Comparison of ENCODE assay signal across 17 cellular contexts in genomic region chr20:49785149-49785850, GRCh38. TPM values are rescaled to one million over a fixed set of nuclear protein-coding genes. Genes with fewer than 3 reads are reported as not detected.
DNase-seq lines count a peak whose midpoint lies in the region; ATAC-seq and TF ChIP-seq lines count a peak whose summit lies in the region.
"Had no signal": no experiment of that assay in that cellular context is flagged by ENCODE, and none has a peak within 500 bp of the region (broad histone marks: within the 10 kb centered on the region; RNA-seq: fewer than 3 reads in every experiment).

No MANE protein-coding gene starts in this region.

- POLR2A ChIA-PET in CD8-positive, alpha-beta memory T cell (lab: Charles Lee) = no interaction called here
- POLR2A ChIA-PET in naive thymus-derived CD4-positive, alpha-beta T cell (lab: Charles Lee) = no interaction called here

- H3K27ac ChIP-seq in CD8-positive, alpha-beta memory T cell (ENCODE audit: low read depth, low read length) = peak overlapping the region; percentile 1
- no peak overlapping the region for H3K27ac ChIP-seq in mesendoderm (ENCODE audit: low read depth, low read length)
- H3K27ac ChIP-seq in aorta (ENCODE audit: low read depth in 1 of 2, low read length in 2 of 2) = no peak overlapping the region
- H3K27ac ChIP-seq in naive thymus-derived CD4-positive, alpha-beta T cell (ENCODE audit: low read depth, low read length) = no peak overlapping the region
- H3K27ac ChIP-seq: vagina had no signal

- H2BK120ac ChIP-seq in mesendoderm (ENCODE audit: low read depth, low read length) = no peak overlapping the region

- H3K4me1 Mint-ChIP-seq in CD8-positive, alpha-beta memory T cell = peaks cover 0 to 7% (median 4%) of the 10 kb centered on the region in 3 donors
- H3K4me1 Mint-ChIP-seq in IgD-negative memory B cell = peaks cover 18 to 26% (median 19%) of the 10 kb centered on the region in 3 donors
- H3K4me1 Mint-ChIP-seq in naive thymus-derived CD4-positive, alpha-beta T cell = peaks cover 0 to 20% (median 6%) of the 10 kb centered on the region in 7 donors

- no peak overlapping the region for H4K8ac ChIP-seq in mesendoderm (ENCODE audit: low read depth, low read length)

- H3K27ac Mint-ChIP-seq in CD8-positive, alpha-beta memory T cell = no peak overlapping the region
- peak overlapping the region; percentile 53 to 74 (median 74) for H3K27ac Mint-ChIP-seq in IgD-negative memory B cell
- H3K27ac Mint-ChIP-seq in naive thymus-derived CD4-positive, alpha-beta T cell = no peak overlapping the region
- H3K27ac Mint-ChIP-seq: activated CD4-positive, alpha-beta memory T cell treated with anti-CD3 and anti-CD28 coated beads, Interleukin-2, amount 10 ng/mL, durations not matched to agents 7 days and 5 days; activated T-helper 2 cell treated with anti-CD3 and anti-CD28 coated beads, Interferon-gamma antibody, Interleukin-2, Interleukin-4, amounts not matched to agents 10 μg/mL and 5 μg/mL and 100 μg/mL, durations not matched to agents 14 hours and 24 hours and 36 hours had no signal

- H3K9ac ChIP-seq in mesendoderm (ENCODE audit: low read length) = no peak overlapping the region

- H3K23ac ChIP-seq in mesendoderm (ENCODE audit: low read length) = peak overlapping the region; percentile 9

- CTCF ChIA-PET in CD8-positive, alpha-beta memory T cell (lab: Charles Lee) = no interaction called here
- CTCF ChIA-PET in naive thymus-derived CD4-positive, alpha-beta T cell (lab: Charles Lee) = no interaction called here

- no CpG with 5 or more reads among the region's 15 CpGs for WGBS in mesendoderm (ENCODE audit: extremely low coverage, insufficient coverage, low lambda C conversion rate)
- 87 to 90% methylated on average over 15 of the region's 15 CpGs for WGBS in aorta, 2 donors

- ATAC-seq in GM19438 (IDR thresholded peaks at IDR 0.05; ENCODE audit: low read depth, unreplicated experiment) (peak; percentile 36), aorta (ENCODE audit: low FRiP score) (no peak), GM18505 (IDR thresholded peaks at IDR 0.05; ENCODE audit: unreplicated experiment) (no peak)
- ATAC-seq in naive thymus-derived CD4-positive, alpha-beta T cell = no peak

- no peaks in the 10 kb centered on the region for H3K36me3 ChIP-seq in CD8-positive, alpha-beta memory T cell (ENCODE audit: insufficient read depth, low read length)
- H3K36me3 ChIP-seq in mesendoderm (ENCODE audit: control insufficient read depth, insufficient read depth, low read length) (no peaks in the 10 kb centered on the region), aorta (ENCODE audit: control insufficient read depth in 1 of 2, insufficient read depth in 2 of 2, low read length in 1 of 2) (no peaks in the 10 kb centered on the region)
- no peaks in the 10 kb centered on the region for H3K36me3 ChIP-seq in naive thymus-derived CD4-positive, alpha-beta T cell (ENCODE audit: control insufficient read depth in 2 of 3, insufficient read depth in 3 of 3, low read length in 3 of 3)
- H3K36me3 ChIP-seq: left lung, vagina had no signal

- TF ChIP-seq POLR2A in GM18505 (IDR thresholded peaks at IDR 0.05; ENCODE audit: borderline replicate concordance, extremely low read depth, insufficient read depth, insufficient read length) = no peak

- DNase-seq in CD8-positive, alpha-beta memory T cell = no peak
- DNase-seq in mesendoderm (no peak), aorta (no peak), SKM-1 treated with dmso at 0.1 percent for 144 hours (lab: John Stamatoyannopoulos, UW; ENCODE audit: unreplicated experiment) (no peak)
- DNase-seq in naive thymus-derived CD4-positive, alpha-beta T cell = no peak
- DNase-seq: activated CD4-positive, alpha-beta memory T cell treated with anti-CD3 and anti-CD28 coated beads, Interleukin-2, amount 10 ng/mL, durations not matched to agents 7 days and 5 days; amniotic stem cell; Calu3; HCEC 1CT; NCI-H146; NCI-H446 had no signal

- H3K27me3 Mint-ChIP-seq in CD8-positive, alpha-beta memory T cell = peaks cover 0 to 1% of the 10 kb centered on the region in 2 donors
- H3K27me3 Mint-ChIP-seq in IgD-negative memory B cell = no peaks in the 10 kb centered on the region
- H3K27me3 Mint-ChIP-seq in naive thymus-derived CD4-positive, alpha-beta T cell = peaks cover 0 to 22% (median 0%) of the 10 kb centered on the region in 5 donors

- H3K79me1 ChIP-seq in mesendoderm (ENCODE audit: low read length) = no peaks in the 10 kb centered on the region

- no peaks in the 10 kb centered on the region for H3K9me3 Mint-ChIP-seq in CD8-positive, alpha-beta memory T cell
- H3K9me3 Mint-ChIP-seq in IgD-negative memory B cell = no peaks in the 10 kb centered on the region
- H3K9me3 Mint-ChIP-seq in naive thymus-derived CD4-positive, alpha-beta T cell = peaks cover 0 to 2% (median 0%) of the 10 kb centered on the region in 11 donors
- H3K9me3 Mint-ChIP-seq: activated CD4-positive, alpha-beta memory T cell treated with anti-CD3 and anti-CD28 coated beads, Interleukin-2, amount 10 ng/mL, durations not matched to agents 7 days and 5 days; activated T-helper 2 cell treated with anti-CD3 and anti-CD28 coated beads, Interferon-gamma antibody, Interleukin-2, Interleukin-4, amounts not matched to agents 10 μg/mL and 5 μg/mL and 100 μg/mL, durations not matched to agents 14 hours and 24 hours and 36 hours had no signal

- no peaks in the 10 kb centered on the region for H3K79me2 ChIP-seq in mesendoderm (ENCODE audit: control insufficient read depth, insufficient read depth, low read length)

- no peak overlapping the region for H2BK5ac ChIP-seq in mesendoderm (ENCODE audit: low read length)

- H3K27me3 ChIP-seq in CD8-positive, alpha-beta memory T cell (ENCODE audit: insufficient read depth, low read length, poor library complexity, severe bottlenecking) = no peaks in the 10 kb centered on the region
- H3K27me3 ChIP-seq in mesendoderm (ENCODE audit: insufficient read depth, low read length, poor library complexity) = no peaks in the 10 kb centered on the region
- no peaks in the 10 kb centered on the region for H3K27me3 ChIP-seq in aorta (ENCODE audit: control insufficient read depth in 1 of 2, insufficient read depth in 2 of 2, low read length in 1 of 2)
- H3K27me3 ChIP-seq in naive thymus-derived CD4-positive, alpha-beta T cell (ENCODE audit: control insufficient read depth in 2 of 2, insufficient read depth in 2 of 2, low read length in 2 of 2) = no peaks in the 10 kb centered on the region
- H3K27me3 ChIP-seq: left lung, vagina had no signal

- H3K4me2 ChIP-seq in mesendoderm (ENCODE audit: low read length) = no peak overlapping the region

- no peak overlapping the region for H4K5ac ChIP-seq in mesendoderm (ENCODE audit: low read length)

- H2AK5ac ChIP-seq in mesendoderm (ENCODE audit: low read length) = no peak overlapping the region

- no peaks in the 10 kb centered on the region for H3K4me1 ChIP-seq in CD8-positive, alpha-beta memory T cell (ENCODE audit: insufficient read depth, low read length)
- H3K4me1 ChIP-seq in mesendoderm (ENCODE audit: control insufficient read depth, low read depth, low read length) = no peaks in the 10 kb centered on the region
- H3K4me1 ChIP-seq in aorta (ENCODE audit: control insufficient read depth in 1 of 2, insufficient read depth in 2 of 2, low read length in 2 of 2) = no peaks in the 10 kb centered on the region
- no peaks in the 10 kb centered on the region for H3K4me1 ChIP-seq in naive thymus-derived CD4-positive, alpha-beta T cell (ENCODE audit: control insufficient read depth in 2 of 2, insufficient read depth in 2 of 2, low read length in 2 of 2)
- H3K4me1 ChIP-seq: vagina had no signal

- no peak overlapping the region for H3K4ac ChIP-seq in mesendoderm (ENCODE audit: low read depth, low read length)

- intact Hi-C loops in aorta (cut with DNase I) = no loop called here
- intact Hi-C loops in naive thymus-derived CD4-positive, alpha-beta T cell (cut with micrococcal nuclease) = no loop called here

- H3K18ac ChIP-seq in mesendoderm (ENCODE audit: low read length) = no peak overlapping the region

- no peak overlapping the region for H2BK15ac ChIP-seq in mesendoderm (replicated peaks; ENCODE audit: low read depth)

- no peaks in the 10 kb centered on the region for H3K9me3 ChIP-seq in CD8-positive, alpha-beta memory T cell (ENCODE audit: low read length)
- H3K9me3 ChIP-seq in aorta (ENCODE audit: control insufficient read depth, low read length) = no peaks in the 10 kb centered on the region
- H3K9me3 ChIP-seq in naive thymus-derived CD4-positive, alpha-beta T cell (ENCODE audit: control insufficient read depth in 2 of 3, low read length in 3 of 3) = no peaks in the 10 kb centered on the region
- H3K9me3 ChIP-seq: left lung, vagina had no signal

- H3K56ac ChIP-seq in mesendoderm (ENCODE audit: low read length) = no peak overlapping the region

- no peak overlapping the region for H3K4me3 ChIP-seq in CD8-positive, alpha-beta memory T cell (ENCODE audit: low read length)
- H3K4me3 ChIP-seq in mesendoderm (ENCODE audit: low read length) (no peak overlapping the region), aorta (ENCODE audit: low read length in 2 of 2) (no peak overlapping the region)
- no peak overlapping the region for H3K4me3 ChIP-seq in naive thymus-derived CD4-positive, alpha-beta T cell (ENCODE audit: low read length)
- H3K4me3 ChIP-seq: left lung, vagina had no signal

- H3K36me3 Mint-ChIP-seq in CD8-positive, alpha-beta memory T cell = no peaks in the 10 kb centered on the region
- H3K36me3 Mint-ChIP-seq in IgD-negative memory B cell = peaks cover 2% of the 10 kb centered on the region
- H3K36me3 Mint-ChIP-seq in naive thymus-derived CD4-positive, alpha-beta T cell = no peaks in the 10 kb centered on the region

- H3K4me3 Mint-ChIP-seq in CD8-positive, alpha-beta memory T cell = no peak overlapping the region
- H3K4me3 Mint-ChIP-seq in IgD-negative memory B cell = peak overlapping the region; percentile 79 to 94 (median 86)
- no peak overlapping the region for H3K4me3 Mint-ChIP-seq in naive thymus-derived CD4-positive, alpha-beta T cell
- H3K4me3 Mint-ChIP-seq: activated CD4-positive, alpha-beta memory T cell treated with anti-CD3 and anti-CD28 coated beads, Interleukin-2, amount 10 ng/mL, durations not matched to agents 7 days and 5 days had no signal

RNA-seq across cellular contexts. Expression of gene SLC9A8, which starts 27.3 kb away (rescaled TPM):
- 10 to 100 TPM; 11.5 to 12.0 TPM for total RNA-seq in CD8-positive, alpha-beta memory T cell
- polyA plus RNA-seq in CD8-positive, alpha-beta memory T cell = 7.7 TPM
- polyA plus RNA-seq in IgD-negative memory B cell = 13.2 TPM
- polyA plus RNA-seq in mesendoderm (2013, experiment 1 of 2) = 3.4 TPM
- 3.3 TPM for polyA plus RNA-seq in mesendoderm (2013, experiment 2 of 2)
- 10 to 100 TPM; 12.5 to 14.6 TPM for total RNA-seq in aorta
- 10 to 100 TPM in 1 of 2 donors, 1 to 10 TPM in 1; 2.8 to 10.6 TPM for polyA plus RNA-seq in aorta
- total RNA-seq in naive thymus-derived CD4-positive, alpha-beta T cell = 10 to 100 TPM; 21.7 to 42.5 (median 25.7) TPM
- polyA plus RNA-seq in naive thymus-derived CD4-positive, alpha-beta T cell = 1 to 10 TPM; 6.2 to 7.2 TPM

Comparison
In these comparisons a context has a peak if more than half of its experiments do, and no peak if none do; other contexts are left out.
1. H3K27ac Mint-ChIP-seq: peak in IgD-negative memory B cell (3 of 3); none in CD8-positive, alpha-beta memory T cell (0 of 8) and naive thymus-derived CD4-positive, alpha-beta T cell (0 of 9).
2. H3K4me3 Mint-ChIP-seq: peak in IgD-negative memory B cell (4 of 4); none in CD8-positive, alpha-beta memory T cell (0 of 7) and naive thymus-derived CD4-positive, alpha-beta T cell (0 of 10).